In the genomic region with DNA sequence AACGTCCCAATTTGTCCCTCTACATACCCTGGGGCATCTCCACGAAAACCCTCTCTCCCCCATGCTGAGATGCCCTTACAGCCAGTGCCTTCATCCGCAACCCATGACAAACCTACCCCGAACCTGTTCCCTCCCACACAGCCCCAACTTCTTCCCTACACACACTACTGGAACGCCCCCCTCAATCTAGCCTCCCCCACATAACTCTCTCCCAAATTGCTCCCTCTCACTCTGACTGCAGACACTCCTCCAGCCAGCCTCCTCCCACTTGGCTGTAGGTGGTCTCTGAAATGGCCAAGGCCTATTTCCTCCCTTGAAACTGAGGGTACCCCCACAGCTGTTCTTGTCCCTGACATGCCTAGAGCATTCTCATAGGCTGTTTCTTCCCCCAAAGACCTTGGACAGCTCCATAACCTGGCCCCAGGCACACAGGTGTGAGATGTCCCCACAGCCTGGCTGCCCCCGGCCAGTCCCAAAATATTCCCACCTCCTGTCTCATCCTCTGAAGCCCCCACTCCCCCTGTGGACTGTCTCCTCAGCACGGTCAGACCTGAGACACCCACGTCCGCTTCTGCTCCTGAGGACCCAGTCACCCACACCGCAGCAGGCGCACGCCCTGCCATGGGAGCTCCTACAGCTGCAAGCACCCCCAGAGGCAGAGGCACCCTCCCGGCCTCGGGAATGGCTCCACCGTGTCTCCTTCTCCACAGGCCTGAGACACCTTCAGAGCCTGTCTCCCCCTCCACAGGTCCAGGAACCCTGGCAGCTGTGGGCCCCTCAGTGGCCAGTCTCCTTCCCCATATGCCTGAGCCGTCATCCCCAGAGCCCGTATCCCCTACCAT, we compare ENCODE assay signal across 29 cellular contexts. TPM values are rescaled to one million over a fixed set of nuclear protein-coding genes. Genes with fewer than 3 reads are reported as not detected.
DNase-seq lines count a peak whose midpoint lies in the region; ATAC-seq lines count a peak whose summit lies in the region.
"Had no signal": no experiment of that assay in that cellular context is flagged by ENCODE, and none has a peak within 500 bp of the region (broad histone marks: within the 10 kb centered on the region; RNA-seq: fewer than 3 reads in every experiment).

No MANE protein-coding gene starts in this region.

- peak overlapping the region in 3 of 7 donors; percentile 15 to 45 (median 19) for H3K4me3 Mint-ChIP-seq in CD8-positive, alpha-beta memory T cell
- H3K4me3 Mint-ChIP-seq in T-helper 17 cell, result peak overlapping the region; percentile 36
- peak overlapping the region in 3 of 8 donors; percentile 49 to 95 (median 70) for H3K4me3 Mint-ChIP-seq in naive B cell
- H3K4me3 Mint-ChIP-seq: stimulated activated memory B cell treated with anti-CD40 and anti-IgM and Interleukin-4, amounts not matched to agents 10 μg/mL and 1 μg/mL and 100 μg/mL, for 72 hours had no signal

- peaks cover 11 to 39% (median 20%) of the 10 kb centered on the region in 3 donors for H3K36me3 Mint-ChIP-seq in CD8-positive, alpha-beta memory T cell
- H3K36me3 Mint-ChIP-seq in T-helper 17 cell (ENCODE audit: low read depth) (peaks cover 9% of the 10 kb centered on the region), naive B cell (peaks cover 18 to 27% of the 10 kb centered on the region in 2 donors)

- peaks cover 3% of the 10 kb centered on the region for H3K36me3 ChIP-seq in CD8-positive, alpha-beta memory T cell (ENCODE audit: insufficient read depth, low read length)
- H3K36me3 ChIP-seq: BE2C had no signal

- H3K27ac ChIP-seq in CD8-positive, alpha-beta memory T cell (ENCODE audit: low read depth, low read length), result no peak overlapping the region
- H3K27ac ChIP-seq: adrenal gland, esophagus muscularis mucosa, hepatocyte, pancreas, right atrium auricular region, SK-N-MC, spleen, suprapubic skin had no signal

- peaks cover 18% of the 10 kb centered on the region for H3K4me1 ChIP-seq in CD8-positive, alpha-beta memory T cell (ENCODE audit: insufficient read depth, low read length)
- H3K4me1 ChIP-seq: BE2C had no signal

- H3K4me1 Mint-ChIP-seq in CD8-positive, alpha-beta memory T cell, result peaks cover 29 to 39% (median 39%) of the 10 kb centered on the region in 3 donors
- H3K4me1 Mint-ChIP-seq in T-helper 17 cell (peaks cover 46% of the 10 kb centered on the region), naive B cell (peaks cover 31 to 44% (median 43%) of the 10 kb centered on the region in 3 donors)

- peak overlapping the region in 5 of 8 donors; percentile 24 to 95 (median 66) for H3K27ac Mint-ChIP-seq in CD8-positive, alpha-beta memory T cell
- H3K27ac Mint-ChIP-seq in T-helper 17 cell (no peak overlapping the region), naive B cell (peak overlapping the region in 5 of 6 donors; percentile 8 to 69 (median 41))
- H3K27ac Mint-ChIP-seq: immature natural killer cell had no signal

- ATAC-seq in T-helper 17 cell, result no peak
- ATAC-seq in naive B cell (ENCODE audit: low read depth in 2 of 2), result no peak
- ATAC-seq: left lobe of liver; pancreas; stimulated activated memory B cell treated with anti-CD40 and anti-IgM and Interleukin-4, amounts not matched to agents 10 μg/mL and 1 μg/mL and 100 μg/mL, for 72 hours had no signal

- H3K4me3 ChIP-seq in CD8-positive, alpha-beta memory T cell (ENCODE audit: low read length), result no peak overlapping the region
- H3K4me3 ChIP-seq: adrenal gland, esophagus muscularis mucosa, hepatocyte, pancreas, right atrium auricular region, SK-N-MC, spleen, suprapubic skin had no signal

- H3K9me3 Mint-ChIP-seq in CD8-positive, alpha-beta memory T cell, result no peaks in the 10 kb centered on the region
- H3K9me3 Mint-ChIP-seq in naive B cell, result peaks cover 0 to 2% (median 0%) of the 10 kb centered on the region in 7 donors
- H3K9me3 Mint-ChIP-seq: immature natural killer cell; stimulated activated memory B cell treated with anti-CD40 and anti-IgM and Interleukin-4, amounts not matched to agents 10 μg/mL and 1 μg/mL and 100 μg/mL, for 72 hours had no signal

- POLR2A ChIA-PET in CD8-positive, alpha-beta memory T cell (lab: Charles Lee), result no interaction called here

- no peaks in the 10 kb centered on the region for H3K9me3 ChIP-seq in CD8-positive, alpha-beta memory T cell (ENCODE audit: low read length)
- H3K9me3 ChIP-seq in T-helper 17 cell (ENCODE audit: control insufficient read depth, low read length, poor library complexity, severe bottlenecking), result no peaks in the 10 kb centered on the region
- H3K9me3 ChIP-seq: adrenal gland, BE2C, esophagus muscularis mucosa, pancreas, right atrium auricular region, spleen, suprapubic skin had no signal

- peaks cover 0 to 3% of the 10 kb centered on the region in 2 donors for H3K27me3 Mint-ChIP-seq in CD8-positive, alpha-beta memory T cell
- H3K27me3 Mint-ChIP-seq in T-helper 17 cell, result no peaks in the 10 kb centered on the region
- no peaks in the 10 kb centered on the region for H3K27me3 Mint-ChIP-seq in naive B cell
- H3K27me3 Mint-ChIP-seq: stimulated activated memory B cell treated with anti-CD40 and anti-IgM and Interleukin-4, amounts not matched to agents 10 μg/mL and 1 μg/mL and 100 μg/mL, for 72 hours had no signal

- H3K27me3 ChIP-seq in CD8-positive, alpha-beta memory T cell (ENCODE audit: insufficient read depth, low read length, poor library complexity, severe bottlenecking), result no peaks in the 10 kb centered on the region
- H3K27me3 ChIP-seq: adrenal gland, BE2C, esophagus muscularis mucosa, hepatocyte, pancreas, right atrium auricular region, spleen, suprapubic skin had no signal

- DNase-seq in CD8-positive, alpha-beta memory T cell, result no peak
- DNase-seq in T-helper 17 cell (no peak), naive B cell (no peak), NCI-H2171 treated with DMSO at 0.1 percent for 48 hours (lab: John Stamatoyannopoulos, UW) (no peak), NCI-H146 (lab: John Stamatoyannopoulos, UW) (no peak), cerebellar cortex (ENCODE audit: low spot score) (no peak)
- DNase-seq: activated CD4-positive, alpha-beta T cell treated with anti-CD3 and anti-CD28 coated beads for 48 hours; activated naive CD4-positive, alpha-beta T cell; activated T-cell treated with anti-CD3 and anti-CD28 coated beads, Interleukin-2, amount 50 U/mL, for 48 hours; BE2C; COR-L47; DMS79 treated with DMSO at 0.1 percent for 48 hours; GOT3; immature natural killer cell; mesendoderm; NCI-H1092; NCI-H187 treated with DMSO at 0.1 percent for 48 hours; RPMI8226; spleen; stimulated activated CD4-positive, alpha-beta T cell treated with anti-CD3 and anti-CD28 coated beads, Interleukin-2, amount 100 ng/mL, for 48 hours had no signal

- CTCF ChIA-PET in CD8-positive, alpha-beta memory T cell (lab: Charles Lee), result no interaction called here

RNA-seq across cellular contexts. Expression of a gene that starts 3.7 kb away (rescaled TPM):
- total RNA-seq in CD8-positive, alpha-beta memory T cell, result 10 to 100 TPM; 18.6 to 20.8 TPM
- polyA plus RNA-seq in CD8-positive, alpha-beta memory T cell, result 1.8 TPM
- 10 to 100 TPM; 10.8 to 12.1 TPM for total RNA-seq in T-helper 17 cell
- 1 to 10 TPM; 2.8 to 5.9 (median 3.2) TPM for polyA plus RNA-seq in naive B cell (ENCODE audit: low read depth in 6 of 6)

RNA-seq across cellular contexts. Expression of a gene that starts 4.0 kb away (rescaled TPM):
- total RNA-seq in CD8-positive, alpha-beta memory T cell, result 100 to 1,000 TPM; 105 to 110 TPM
- 98.0 TPM for polyA plus RNA-seq in CD8-positive, alpha-beta memory T cell
- total RNA-seq in T-helper 17 cell, result 10 to 100 TPM; 10.8 to 16.9 TPM
- 10 to 100 TPM; 57.8 to 85.5 (median 64.4) TPM for polyA plus RNA-seq in naive B cell (ENCODE audit: low read depth in 6 of 6)

RNA-seq across cellular contexts. Expression of a gene that starts 14.6 kb away (rescaled TPM):
- total RNA-seq in CD8-positive, alpha-beta memory T cell, result 10 to 100 TPM; 24.8 to 29.5 TPM
- 36.5 TPM for polyA plus RNA-seq in CD8-positive, alpha-beta memory T cell
- 10 to 100 TPM; 32.9 to 36.6 TPM for total RNA-seq in T-helper 17 cell
- polyA plus RNA-seq in naive B cell (ENCODE audit: low read depth in 6 of 6), result 10 to 100 TPM; 25.7 to 33.8 (median 31.0) TPM

RNA-seq across cellular contexts. Expression of a gene that starts 14.7 kb away (rescaled TPM):
- 1 to 10 TPM; 2.0 to 2.1 TPM for total RNA-seq in CD8-positive, alpha-beta memory T cell
- polyA plus RNA-seq in CD8-positive, alpha-beta memory T cell, result 4.7 TPM
- total RNA-seq in T-helper 17 cell, result 1 to 10 TPM; 1.3 to 2.5 TPM
- 10 to 100 TPM in 3 of 6 donors, 1 to 10 TPM in 3; 6.6 to 16.8 (median 9.7) TPM for polyA plus RNA-seq in naive B cell (ENCODE audit: low read depth in 6 of 6)

Comparison
In these comparisons a context has a peak if more than half of its experiments do, and no peak if none do; other contexts are left out.
1. RNA of a gene that starts 4.0 kb away (total RNA-seq): 105 to 110 TPM in CD8-positive, alpha-beta memory T cell; 10.8 to 16.9 TPM in T-helper 17 cell; every median in the first group is over 4 times any median in the second.